ENCODE assay signal across 1 cellular context in the genomic region with DNA sequence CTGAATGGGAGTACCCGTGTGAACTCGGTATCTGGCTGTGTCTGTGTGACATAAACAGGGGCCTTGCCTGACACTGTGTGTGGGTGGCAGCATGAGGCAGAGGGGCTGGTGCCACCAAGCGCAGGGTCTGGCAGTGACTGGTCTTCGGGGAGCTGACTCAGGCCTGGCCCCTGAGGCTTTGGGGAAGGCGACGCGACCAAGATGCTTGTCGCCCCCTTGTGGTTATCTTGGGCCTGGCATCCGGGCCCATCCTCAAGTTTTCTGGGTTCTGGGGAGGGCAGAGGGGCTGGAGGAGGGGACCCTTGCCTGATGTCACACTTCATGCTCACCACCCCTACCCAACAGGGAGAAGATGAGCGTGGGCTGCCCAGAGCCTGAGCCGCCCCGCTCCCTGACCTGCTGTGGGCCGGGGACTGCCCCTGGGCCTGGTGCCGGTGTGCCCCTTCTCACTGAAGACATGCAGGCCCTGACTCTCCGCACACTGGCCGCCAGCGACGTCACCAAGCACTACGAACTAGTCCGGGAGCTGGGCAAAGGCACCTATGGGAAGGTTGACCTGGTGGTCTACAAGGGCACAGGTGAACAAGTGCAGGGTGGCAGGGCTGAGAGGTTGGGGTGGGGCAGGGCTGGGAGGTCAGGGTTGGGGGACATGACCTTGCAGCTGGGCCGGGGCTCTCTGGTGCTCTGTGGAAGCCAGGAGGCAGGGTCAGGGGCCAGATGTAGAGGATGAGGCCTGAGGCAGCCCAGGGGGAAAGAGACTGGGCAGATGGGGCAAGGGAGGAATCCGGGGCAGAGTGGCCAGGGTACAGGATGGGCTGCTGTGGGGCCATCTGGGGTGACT.
TF ChIP-seq lines count a peak whose summit lies in the region.

No MANE protein-coding gene starts in this region.

TF ChIP-seq in HEK293, 187 proteins besides CTCF, POLR2A, EP300 and RAD21 (continued from another document):
- TF ChIP-seq, protein P1, sequence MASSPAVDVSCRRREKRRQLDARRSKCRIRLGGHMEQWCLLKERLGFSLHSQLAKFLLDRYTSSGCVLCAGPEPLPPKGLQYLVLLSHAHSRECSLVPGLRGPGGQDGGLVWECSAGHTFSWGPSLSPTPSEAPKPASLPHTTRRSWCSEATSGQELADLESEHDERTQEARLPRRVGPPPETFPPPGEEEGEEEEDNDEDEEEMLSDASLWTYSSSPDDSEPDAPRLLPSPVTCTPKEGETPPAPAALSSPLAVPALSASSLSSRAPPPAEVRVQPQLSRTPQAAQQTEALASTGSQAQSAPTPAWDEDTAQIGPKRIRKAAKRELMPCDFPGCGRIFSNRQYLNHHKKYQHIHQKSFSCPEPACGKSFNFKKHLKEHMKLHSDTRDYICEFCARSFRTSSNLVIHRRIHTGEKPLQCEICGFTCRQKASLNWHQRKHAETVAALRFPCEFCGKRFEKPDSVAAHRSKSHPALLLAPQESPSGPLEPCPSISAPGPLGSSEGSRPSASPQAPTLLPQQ (tag by site-specific recombination; IDR thresholded peaks at IDR 0.05) = 0 out of 2 replicates have a peak, but pooled peaks have one; percentile 35
- TF ChIP-seq ZNF155 (tag by site-specific recombination; IDR thresholded peaks at IDR 0.05) (no peak), ZBTB48 (tag by site-specific recombination; IDR thresholded peaks at IDR 0.05) (peak; percentile 48), ZIC2 (tag by site-specific recombination; IDR thresholded peaks at IDR 0.05) (peak; percentile 64), ZNF16 (tag by site-specific recombination; IDR thresholded peaks at IDR 0.05; ENCODE audit: low read depth) (no peak), ZNF664 (tag by site-specific recombination; IDR thresholded peaks at IDR 0.05) (no peak), ZBTB7A (tag by site-specific recombination; IDR thresholded peaks at IDR 0.05; ENCODE audit: low read depth) (no peak)
- TF ChIP-seq, protein P2, sequence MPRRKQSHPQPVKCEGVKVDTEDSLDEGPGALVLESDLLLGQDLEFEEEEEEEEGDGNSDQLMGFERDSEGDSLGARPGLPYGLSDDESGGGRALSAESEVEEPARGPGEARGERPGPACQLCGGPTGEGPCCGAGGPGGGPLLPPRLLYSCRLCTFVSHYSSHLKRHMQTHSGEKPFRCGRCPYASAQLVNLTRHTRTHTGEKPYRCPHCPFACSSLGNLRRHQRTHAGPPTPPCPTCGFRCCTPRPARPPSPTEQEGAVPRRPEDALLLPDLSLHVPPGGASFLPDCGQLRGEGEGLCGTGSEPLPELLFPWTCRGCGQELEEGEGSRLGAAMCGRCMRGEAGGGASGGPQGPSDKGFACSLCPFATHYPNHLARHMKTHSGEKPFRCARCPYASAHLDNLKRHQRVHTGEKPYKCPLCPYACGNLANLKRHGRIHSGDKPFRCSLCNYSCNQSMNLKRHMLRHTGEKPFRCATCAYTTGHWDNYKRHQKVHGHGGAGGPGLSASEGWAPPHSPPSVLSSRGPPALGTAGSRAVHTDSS (tag by site-specific recombination; IDR thresholded peaks at IDR 0.05) = no peak
